Comparison of ENCODE assay signal across 13 cellular contexts in genomic region chr16:86368261-86368660, GRCh38.
A peak's percentile ranks its signal among the peaks of the same experiment; 100 is the strongest.
DNase-seq lines count a peak whose midpoint lies in the region; ATAC-seq and TF ChIP-seq lines count a peak whose summit lies in the region.
"Had no signal": no experiment of that assay in that cellular context is flagged by ENCODE, and none has a peak within 500 bp of the region (broad histone marks: within the 10 kb centered on the region; RNA-seq: fewer than 3 reads in every experiment).

No MANE protein-coding gene starts in this region.

- no peaks in the 10 kb centered on the region for H3F3A ChIP-seq in GM23338 (replicated peaks; ENCODE audit: low read depth)

- peak overlapping the region; percentile 80 for H2AK5ac ChIP-seq in IMR-90 (ENCODE audit: low read depth, low read length)
- no peak overlapping the region for H2AK5ac ChIP-seq in neuronal stem cell (ENCODE audit: low read depth, low read length)

- H3K4me1 Mint-ChIP-seq in GM23338, result peaks cover 34% of the 10 kb centered on the region
- H3K4me1 Mint-ChIP-seq: CD4-positive, alpha-beta memory T cell had no signal

- no peak for DNase-seq in GM23338 (ENCODE audit: low spot score)
- no peak for DNase-seq in IMR-90
- DNase-seq in neuronal stem cell (ENCODE audit: low spot score), result no peak
- DNase-seq in transverse colon, result no peak
- DNase-seq in GM03348 (ENCODE audit: low spot score), result no peak
- DNase-seq in SW480 (ENCODE audit: low spot score), result no peak
- DNase-seq: BE2C; CD4-positive, alpha-beta memory T cell; DMS79 had no signal

- no peaks in the 10 kb centered on the region for H3K9me2 ChIP-seq in GM23338 (ENCODE audit: insufficient read depth)

- in situ Hi-C loops in IMR-90 (cut with MboI; ENCODE audit: low sequenced_read_pairs), result no loop called here
- in situ Hi-C loops in transverse colon (cut with MboI; ENCODE audit: low pct_ligation_motif_present in 1 of 4, low pct_unique_long_range_greater_than_20kb in 1 of 4, low sequenced_read_pairs in 3 of 4), result no loop called here

- H3K4ac ChIP-seq in IMR-90 (ENCODE audit: low read depth, low read length), result peak overlapping the region; percentile 69
- H3K4ac ChIP-seq in neuronal stem cell (ENCODE audit: low read length), result no peak overlapping the region

- H2BK20ac ChIP-seq in IMR-90 (ENCODE audit: low read depth, low read length), result peak overlapping the region; percentile 90

- peak overlapping the region; percentile 81; the same call in 1 of the 2 replicates for H4K91ac ChIP-seq in IMR-90 (ENCODE audit: insufficient read depth, low read depth, low read length)
- H4K91ac ChIP-seq in neuronal stem cell (ENCODE audit: low read depth, low read length, poor library complexity), result peak overlapping the region; percentile 24

- H3K79me2 ChIP-seq in GM23338 (replicated peaks; ENCODE audit: insufficient read depth), result no peaks in the 10 kb centered on the region

- CTCF ChIA-PET in IMR-90 (lab: Yijun Ruan, JAX), result no interaction called here

- H2AK9ac ChIP-seq in IMR-90 (replicated peaks; ENCODE audit: low read depth, low read length, poor library complexity), result no peak overlapping the region

- no peak for TF ChIP-seq CTCF in GM23338 (conservative IDR thresholded peaks at IDR 0.05; ENCODE audit: low read depth in 2 of 2)
- TF ChIP-seq CTCF in IMR-90 (conservative IDR thresholded peaks at IDR 0.05; ENCODE audit: low read depth, low read length), result no peak
- no peak for TF ChIP-seq CTCF in transverse colon (IDR thresholded peaks at IDR 0.05)

- H3K18ac ChIP-seq in IMR-90 (ENCODE audit: low read depth, low read length) (peak overlapping the region; percentile 75; the same call in 1 of the 2 replicates), neuronal stem cell (ENCODE audit: low read length) (no peak overlapping the region)

- no peaks in the 10 kb centered on the region; the same call in 2 of the 3 replicates for H3K9me3 Mint-ChIP-seq in GM23338

- no TSS peak for BruUV-seq in IMR-90 (replicated peaks; lab: Mats Ljungman, UMichigan)

- H3K4me3 ChIP-seq in GM23338 (no peak overlapping the region), IMR-90 (ENCODE audit: insufficient read depth, low read depth, low read length) (no peak overlapping the region), neuronal stem cell (ENCODE audit: low read length in 2 of 2) (no peak overlapping the region), transverse colon (no peak overlapping the region)
- H3K4me3 ChIP-seq: HAP-1 had no signal

- H2AFZ ChIP-seq in GM23338, result no peak overlapping the region; the same call in 1 of the 2 replicates
- H2AFZ ChIP-seq in IMR-90 (replicated peaks; ENCODE audit: low read length, poor library complexity), result no peak overlapping the region
- no peak overlapping the region for H2AFZ ChIP-seq in neuronal stem cell (ENCODE audit: low read length)

- WGBS in IMR-90 (ENCODE audit: extremely low coverage in 2 of 2, insufficient read length in 1 of 2), 2 experiments, result 85% methylated on average over 9 of the region's 12 CpGs; no CpG with 5 or more reads in 1 of the 2 experiments
- no CpG with 5 or more reads among the region's 12 CpGs for WGBS in neuronal stem cell (ENCODE audit: extremely low coverage in 2 of 2, insufficient read length in 2 of 2, insufficient replicate concordance in 1 of 2), 2 donors
- WGBS in transverse colon (ENCODE audit: low coverage in 1 of 2), 2 donors, result 84 to 89% methylated on average over 7 to 12 of the region's 12 CpGs

- dilution Hi-C loops in IMR-90 (cut with HindIII; ENCODE audit: low sequenced_read_pairs, unreplicated experiment), result no loop called here

- no peak for TF ChIP-seq EP300 in transverse colon (IDR thresholded peaks at IDR 0.05; ENCODE audit: low read depth)

- 0 out of 2 replicates have a peak overlapping the region, but pooled peaks have one; percentile 13 for H3K4me2 ChIP-seq in GM23338
- no peak overlapping the region for H3K4me2 ChIP-seq in IMR-90 (ENCODE audit: low read depth, low read length)
- H3K4me2 ChIP-seq in neuronal stem cell (ENCODE audit: insufficient read depth, low read length, poor library complexity, severe bottlenecking), result no peak overlapping the region

- no peaks in the 10 kb centered on the region for H3K36me3 Mint-ChIP-seq in GM23338 (ENCODE audit: low read depth)
- H3K36me3 Mint-ChIP-seq: CD4-positive, alpha-beta memory T cell had no signal

- H4K5ac ChIP-seq in IMR-90 (ENCODE audit: low read depth, low read length), result peak overlapping the region; percentile 52; the same call in 1 of the 2 replicates

- H2BK120ac ChIP-seq in IMR-90 (ENCODE audit: low read depth, low read length), result peak overlapping the region; percentile 91; the same call in 1 of the 2 replicates
- no peak overlapping the region for H2BK120ac ChIP-seq in neuronal stem cell (ENCODE audit: low read depth, low read length)

- H4K8ac ChIP-seq in IMR-90 (ENCODE audit: low read depth in 2 of 2, low read length in 2 of 2) (peak overlapping the region in 1 of 2 experiments; percentile 66; a peak in 1 of 4 replicates), neuronal stem cell (ENCODE audit: low read depth, low read length) (no peak overlapping the region)

- H3K9ac ChIP-seq in IMR-90 (ENCODE audit: low read depth, low read length) (no peak overlapping the region), neuronal stem cell (ENCODE audit: low read depth, low read length, poor library complexity) (no peak overlapping the region)

- H3K9me3 ChIP-seq in IMR-90 (ENCODE audit: control insufficient read depth, insufficient read depth, low read length) (no peaks in the 10 kb centered on the region), neuronal stem cell (replicated peaks in 1 of 2; ENCODE audit: control insufficient read depth in 2 of 2, insufficient read depth in 1 of 2, low read depth in 1 of 2, low read length in 2 of 2) (no peaks in the 10 kb centered on the region), transverse colon (no peaks in the 10 kb centered on the region)
- H3K9me3 ChIP-seq: BE2C, HAP-1 had no signal

- H2BK15ac ChIP-seq in IMR-90 (ENCODE audit: low read depth, low read length), result peak overlapping the region; percentile 93; the same call in 2 of the 3 replicates
- no peak overlapping the region for H2BK15ac ChIP-seq in neuronal stem cell (ENCODE audit: low read length)

- ATAC-seq in GM23338 (no peak), IMR-90 (ENCODE audit: low read depth) (no peak), HG02885 (IDR thresholded peaks at IDR 0.05; ENCODE audit: poor library complexity, unreplicated experiment) (no peak)

- H4K20me1 ChIP-seq in GM23338 (replicated peaks; ENCODE audit: insufficient read depth) (no peaks in the 10 kb centered on the region), IMR-90 (ENCODE audit: insufficient read depth, low read length) (no peaks in the 10 kb centered on the region)

- peaks cover 20% of the 10 kb centered on the region for H3K9me1 ChIP-seq in IMR-90 (ENCODE audit: insufficient read depth, low read length)

- H3K79me1 ChIP-seq in IMR-90 (ENCODE audit: low read depth in 1 of 2, low read length in 2 of 2) (peaks cover 0 to 19% of the 10 kb centered on the region in 2 experiments; a peak in 2 of 4 replicates), neuronal stem cell (ENCODE audit: low read depth, low read length) (no peaks in the 10 kb centered on the region)

- H2BK5ac ChIP-seq in IMR-90 (ENCODE audit: low read depth, low read length, poor library complexity, severe bottlenecking), result no peak overlapping the region
- no peak overlapping the region for H2BK5ac ChIP-seq in neuronal stem cell (ENCODE audit: low read length)

- TF ChIP-seq POLR2A in IMR-90 (IDR thresholded peaks at IDR 0.05; ENCODE audit: low read depth, low read length) (no peak), transverse colon (IDR thresholded peaks at IDR 0.05) (no peak)

- H3K23ac ChIP-seq in IMR-90 (ENCODE audit: low read depth, low read length) (no peak overlapping the region), neuronal stem cell (ENCODE audit: low read depth, low read length, poor library complexity) (no peak overlapping the region)

- TF ChIP-seq RAD21 in IMR-90 (IDR thresholded peaks at IDR 0.05; ENCODE audit: low read length), result no peak

- H3K27me3 ChIP-seq in GM23338 (ENCODE audit: insufficient read depth), result no peaks in the 10 kb centered on the region
- H3K27me3 ChIP-seq in IMR-90 (ENCODE audit: control insufficient read depth, insufficient read depth, low read length), result no peaks in the 10 kb centered on the region
- peaks cover 0 to 36% (median 0%) of the 10 kb centered on the region in 3 experiments for H3K27me3 ChIP-seq in neuronal stem cell (ENCODE audit: control insufficient read depth in 3 of 3, insufficient read depth in 3 of 3, low read depth in 1 of 3, low read length in 3 of 3)
- peaks cover 27% of the 10 kb centered on the region for H3K27me3 ChIP-seq in transverse colon
- H3K27me3 ChIP-seq: BE2C had no signal

- H3K56ac ChIP-seq in IMR-90 (ENCODE audit: extremely low read depth, insufficient read depth, low read length), result no peak overlapping the region

- no peaks in the 10 kb centered on the region for H3K36me3 ChIP-seq in GM23338 (ENCODE audit: insufficient read depth)
- no peaks in the 10 kb centered on the region for H3K36me3 ChIP-seq in IMR-90 (ENCODE audit: control insufficient read depth, insufficient read depth, low read length)
- H3K36me3 ChIP-seq in neuronal stem cell (replicated peaks in 1 of 2; ENCODE audit: control insufficient read depth in 2 of 2, insufficient read depth in 2 of 2, low read length in 2 of 2), result no peaks in the 10 kb centered on the region
- no peaks in the 10 kb centered on the region for H3K36me3 ChIP-seq in transverse colon
- H3K36me3 ChIP-seq: BE2C, HAP-1 had no signal

- H3K4me1 ChIP-seq in GM23338 (ENCODE audit: insufficient read depth) (peaks cover 18% of the 10 kb centered on the region), IMR-90 (ENCODE audit: control insufficient read depth, insufficient read depth, low read length) (peaks cover 26% of the 10 kb centered on the region), neuronal stem cell (ENCODE audit: control insufficient read depth in 2 of 2, insufficient read depth in 1 of 2, low read depth in 1 of 2, low read length in 2 of 2) (peaks cover 0 to 8% of the 10 kb centered on the region in 2 donors), transverse colon (peaks cover 4 to 21% (median 10%) of the 10 kb centered on the region in 4 donors)

- POLR2A ChIA-PET in IMR-90 (lab: Charles Lee; ENCODE audit: unreplicated experiment), result no interaction called here

- H3K14ac ChIP-seq in IMR-90 (replicated peaks; ENCODE audit: low read depth, low read length), result peak overlapping the region; percentile 60; the same call in 1 of the 2 replicates
- no peak overlapping the region for H3K14ac ChIP-seq in neuronal stem cell (ENCODE audit: low read length)

- no peak overlapping the region for H2BK12ac ChIP-seq in neuronal stem cell (ENCODE audit: low read length)

- peaks cover 10% of the 10 kb centered on the region for H3K27me3 Mint-ChIP-seq in GM23338 (ENCODE audit: insufficient read depth, low read depth, poor library complexity)

- H3K27ac ChIP-seq in GM23338 (ENCODE audit: low read depth), result no peak overlapping the region
- H3K27ac ChIP-seq in IMR-90 (ENCODE audit: insufficient read depth, low read length), result no peak overlapping the region
- no peak overlapping the region for H3K27ac ChIP-seq in neuronal stem cell (replicated peaks; ENCODE audit: low read length)
- peak overlapping the region; percentile 75 to 84 (median 78) for H3K27ac ChIP-seq in transverse colon
- H3K27ac ChIP-seq: C4-2B, HL-60 had no signal

- H3K27ac Mint-ChIP-seq in GM23338, result no peak overlapping the region
- H3K27ac Mint-ChIP-seq: CD4-positive, alpha-beta memory T cell had no signal

- intact Hi-C loops in IMR-90 (cut with micrococcal nuclease) (loop anchor here (10.0 kb wide), 1 partner anchor 293 kb away; no protein-coding TSS in a partner anchor), transverse colon (cut with DNase I; ENCODE audit: low total_unique reads) (no loop called here)

- H3K4me3 Mint-ChIP-seq in GM23338, result no peak overlapping the region
- H3K4me3 Mint-ChIP-seq: CD4-positive, alpha-beta memory T cell had no signal

Comparison
In these comparisons a context has a peak if more than half of its experiments do, and no peak if none do; other contexts are left out.
1. H3K27ac ChIP-seq: peak in transverse colon (4 of 4); none in GM23338 (single experiment), IMR-90 (single experiment) and neuronal stem cell (single experiment).